ENCODE assay signal across 1 cellular context in the genomic region with DNA sequence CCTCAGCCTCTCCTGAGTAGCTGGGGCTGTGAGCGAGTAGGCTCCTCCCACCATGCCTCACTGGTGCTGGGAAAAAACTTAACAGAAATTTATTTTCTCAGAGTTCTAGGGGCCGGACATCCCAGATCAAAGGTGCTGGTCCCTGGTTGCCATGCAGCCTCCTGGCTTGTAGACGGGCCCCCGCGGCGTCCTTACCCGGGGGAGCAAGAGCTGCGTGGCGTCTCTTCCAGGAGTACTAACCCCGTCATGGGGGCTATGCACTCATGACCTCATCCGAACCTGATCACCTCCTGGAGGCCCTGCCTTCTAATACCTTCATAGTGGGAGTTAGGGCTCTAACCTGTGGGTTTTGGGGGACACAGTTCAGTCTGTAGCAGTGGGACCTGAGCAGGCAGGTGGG.
TF ChIP-seq lines count a peak whose summit lies in the region.

No MANE protein-coding gene starts in this region.

TF ChIP-seq in HCT116, 20 proteins besides CTCF, POLR2A, EP300 and RAD21:
- no peak for TF ChIP-seq ELF1 (IDR thresholded peaks at IDR 0.05; ENCODE audit: borderline replicate concordance, low read depth)
- TF ChIP-seq TCF7L2 (IDR thresholded peaks at IDR 0.05; ENCODE audit: borderline replicate concordance, extremely low read depth, insufficient read depth, insufficient read length) = no peak
- TF ChIP-seq, protein P1, sequence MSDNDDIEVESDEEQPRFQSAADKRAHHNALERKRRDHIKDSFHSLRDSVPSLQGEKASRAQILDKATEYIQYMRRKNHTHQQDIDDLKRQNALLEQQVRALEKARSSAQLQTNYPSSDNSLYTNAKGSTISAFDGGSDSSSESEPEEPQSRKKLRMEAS (IDR thresholded peaks at IDR 0.05) = no peak
- TF ChIP-seq, protein P2, sequence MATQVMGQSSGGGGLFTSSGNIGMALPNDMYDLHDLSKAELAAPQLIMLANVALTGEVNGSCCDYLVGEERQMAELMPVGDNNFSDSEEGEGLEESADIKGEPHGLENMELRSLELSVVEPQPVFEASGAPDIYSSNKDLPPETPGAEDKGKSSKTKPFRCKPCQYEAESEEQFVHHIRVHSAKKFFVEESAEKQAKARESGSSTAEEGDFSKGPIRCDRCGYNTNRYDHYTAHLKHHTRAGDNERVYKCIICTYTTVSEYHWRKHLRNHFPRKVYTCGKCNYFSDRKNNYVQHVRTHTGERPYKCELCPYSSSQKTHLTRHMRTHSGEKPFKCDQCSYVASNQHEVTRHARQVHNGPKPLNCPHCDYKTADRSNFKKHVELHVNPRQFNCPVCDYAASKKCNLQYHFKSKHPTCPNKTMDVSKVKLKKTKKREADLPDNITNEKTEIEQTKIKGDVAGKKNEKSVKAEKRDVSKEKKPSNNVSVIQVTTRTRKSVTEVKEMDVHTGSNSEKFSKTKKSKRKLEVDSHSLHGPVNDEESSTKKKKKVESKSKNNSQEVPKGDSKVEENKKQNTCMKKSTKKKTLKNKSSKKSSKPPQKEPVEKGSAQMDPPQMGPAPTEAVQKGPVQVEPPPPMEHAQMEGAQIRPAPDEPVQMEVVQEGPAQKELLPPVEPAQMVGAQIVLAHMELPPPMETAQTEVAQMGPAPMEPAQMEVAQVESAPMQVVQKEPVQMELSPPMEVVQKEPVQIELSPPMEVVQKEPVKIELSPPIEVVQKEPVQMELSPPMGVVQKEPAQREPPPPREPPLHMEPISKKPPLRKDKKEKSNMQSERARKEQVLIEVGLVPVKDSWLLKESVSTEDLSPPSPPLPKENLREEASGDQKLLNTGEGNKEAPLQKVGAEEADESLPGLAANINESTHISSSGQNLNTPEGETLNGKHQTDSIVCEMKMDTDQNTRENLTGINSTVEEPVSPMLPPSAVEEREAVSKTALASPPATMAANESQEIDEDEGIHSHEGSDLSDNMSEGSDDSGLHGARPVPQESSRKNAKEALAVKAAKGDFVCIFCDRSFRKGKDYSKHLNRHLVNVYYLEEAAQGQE (IDR thresholded peaks at IDR 0.05; ENCODE audit: low read depth) = no peak
- no peak for TF ChIP-seq SIN3A (IDR thresholded peaks at IDR 0.05; ENCODE audit: low read depth)
- TF ChIP-seq, protein P3, sequence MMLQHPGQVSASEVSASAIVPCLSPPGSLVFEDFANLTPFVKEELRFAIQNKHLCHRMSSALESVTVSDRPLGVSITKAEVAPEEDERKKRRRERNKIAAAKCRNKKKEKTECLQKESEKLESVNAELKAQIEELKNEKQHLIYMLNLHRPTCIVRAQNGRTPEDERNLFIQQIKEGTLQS (IDR thresholded peaks at IDR 0.05) = no peak
- TF ChIP-seq EZH2phosphoT487 (IDR thresholded peaks at IDR 0.05; ENCODE audit: borderline replicate concordance) = no peak
- TF ChIP-seq SP1 (IDR thresholded peaks at IDR 0.05; ENCODE audit: low read depth) = no peak
- no peak for TF ChIP-seq CBX3 (IDR thresholded peaks at IDR 0.05; ENCODE audit: low read depth)
- TF ChIP-seq ZNF274 (IDR thresholded peaks at IDR 0.05; ENCODE audit: low read depth, low read length) = no peak
- no peak for TF ChIP-seq SRF (IDR thresholded peaks at IDR 0.05; ENCODE audit: low read depth)
